In genomic region chr16:10373556-10373955, GRCh38 we compare ENCODE assay signal across 40 cellular contexts. TPM values are rescaled to one million over a fixed set of nuclear protein-coding genes. Genes with fewer than 3 reads are reported as not detected.
"Had no signal": no experiment of that assay in that cellular context is flagged by ENCODE, and none has a peak within 500 bp of the region (broad histone marks: within the 10 kb centered on the region; RNA-seq: fewer than 3 reads in every experiment).

No MANE protein-coding gene starts in this region.

- H3K36me3 ChIP-seq: adrenal gland, ascending aorta, brain microvascular endothelial cell, breast epithelium, cardiac muscle cell had no signal

- H3K36me3 Mint-ChIP-seq: activated naive CD4-positive, alpha-beta T cell treated with anti-CD3 and anti-CD28 coated beads, Interleukin-2, amount 50 U/mL, for 24 hours; activated naive CD4-positive, alpha-beta T cell treated with anti-CD3 and anti-CD28 coated beads, Interleukin-2, amount 50 U/mL, for 72 hours; activated naive CD8-positive, alpha-beta T cell treated with anti-CD3 and anti-CD28 coated beads, Interleukin-2, amount 10 ng/mL, durations not matched to agents 7 days and 5 days; brain had no signal

- H3K4me3 Mint-ChIP-seq: activated naive CD4-positive, alpha-beta T cell treated with anti-CD3 and anti-CD28 coated beads for 36 hours; activated naive CD4-positive, alpha-beta T cell treated with anti-CD3 and anti-CD28 coated beads, Interleukin-2, amount 10 ng/mL, durations not matched to agents 7 days and 5 days; activated naive CD4-positive, alpha-beta T cell treated with anti-CD3 and anti-CD28 coated beads, Interleukin-2, amount 50 U/mL, for 24 hours; activated naive CD8-positive, alpha-beta T cell; activated naive CD8-positive, alpha-beta T cell treated with anti-CD3 and anti-CD28 coated beads for 36 hours; activated naive CD8-positive, alpha-beta T cell treated with anti-CD3 and anti-CD28 coated beads, Interleukin-2, amount 10 ng/mL, durations not matched to agents 7 days and 5 days; activated naive CD8-positive, alpha-beta T cell treated with anti-CD3 and anti-CD28 coated beads, Interleukin-2, amount 50 U/mL, for 24 hours; activated T-cell treated with anti-CD3 and anti-CD28 coated beads, Interleukin-2, amount 50 U/mL, for 24 hours; activated T-cell treated with anti-CD3 and anti-CD28 coated beads, Interleukin-2, amount 50 U/mL, for 4 hours; activated T-cell treated with anti-CD3 and anti-CD28 coated beads, Interleukin-2, amount 50 U/mL, for 72 hours; activated T-helper 1 cell treated with anti-CD3 and anti-CD28 coated beads, Interleukin-12 subunit alpha, Interleukin-12 subunit beta, Interleukin-2, Interleukin-4 antibody, amounts not matched to agents 30 ng/mL and 10 ng/mL and 1 ng/mL, durations not matched to agents 14 hours and 24 hours and 36 hours; activated T-helper 17 cell treated with anti-CD3 and anti-CD28 coated beads, Interleukin-2, amount 50 U/mL, for 72 hours; brain; central memory CD8-positive, alpha-beta T cell had no signal

- H3K9me3 ChIP-seq: adrenal gland, body of pancreas had no signal

- ATAC-seq: activated naive CD4-positive, alpha-beta T cell treated with anti-CD3 and anti-CD28 coated beads, Interleukin-2, amount 50 U/mL, for 72 hours; activated naive CD8-positive, alpha-beta T cell treated with anti-CD3 and anti-CD28 coated beads, Interleukin-2, amount 50 U/mL, for 24 hours; activated T-cell treated with anti-CD3 and anti-CD28 coated beads, Interleukin-2, amount 50 U/mL, for 4 hours; activated T-cell treated with anti-CD3 and anti-CD28 coated beads, Interleukin-2, amount 50 U/mL, for 72 hours; activated T-helper 17 cell treated with anti-CD3 and anti-CD28 coated beads, Interleukin-2, amount 50 U/mL, for 72 hours; body of pancreas had no signal

- H3K9me3 Mint-ChIP-seq: activated naive CD4-positive, alpha-beta T cell treated with anti-CD3 and anti-CD28 coated beads, Interleukin-2, amount 50 U/mL, for 24 hours; activated T-helper 2 cell treated with anti-CD3 and anti-CD28 coated beads, Interferon-gamma antibody, Interleukin-2, Interleukin-4, amounts not matched to agents 10 μg/mL and 5 μg/mL and 100 μg/mL, durations not matched to agents 14 hours and 24 hours and 36 hours; central memory CD8-positive, alpha-beta T cell had no signal

- H3K27ac ChIP-seq: adrenal gland, ascending aorta, body of pancreas, brain microvascular endothelial cell, breast epithelium, cardiac muscle cell had no signal

- H3K27me3 ChIP-seq: adrenal gland, ascending aorta, body of pancreas, brain microvascular endothelial cell, breast epithelium, cardiac muscle cell had no signal

- H3K4me1 Mint-ChIP-seq: activated naive CD4-positive, alpha-beta T cell treated with anti-CD3 and anti-CD28 coated beads, Interleukin-2, amount 10 ng/mL, durations not matched to agents 7 days and 5 days; activated naive CD4-positive, alpha-beta T cell treated with anti-CD3 and anti-CD28 coated beads, Interleukin-2, amount 50 U/mL, for 24 hours; activated naive CD8-positive, alpha-beta T cell treated with anti-CD3 and anti-CD28 coated beads for 36 hours; activated naive CD8-positive, alpha-beta T cell treated with anti-CD3 and anti-CD28 coated beads, Interleukin-2, amount 10 ng/mL, durations not matched to agents 7 days and 5 days; activated naive CD8-positive, alpha-beta T cell treated with anti-CD3 and anti-CD28 coated beads, Interleukin-2, amount 50 U/mL, for 24 hours; activated T-helper 17 cell treated with anti-CD3 and anti-CD28 coated beads, Interleukin-2, amount 50 U/mL, for 72 hours; brain; central memory CD8-positive, alpha-beta T cell had no signal

- FAIRE-seq: astrocyte, bronchial epithelial cell had no signal

- DNase-seq: activated effector memory CD4-positive, alpha-beta T cell treated with anti-CD3 and anti-CD28 coated beads, Interleukin-2, amount 50 U/mL, for 16 hours; activated effector memory CD4-positive, alpha-beta T cell treated with Interleukin-2 at 50 U/mL for 16 hours; activated gamma-delta T cell; activated gamma-delta T cell treated with Interleukin-2 at 50 U/mL for 16 hours; activated naive CD4-positive, alpha-beta T cell; activated naive CD4-positive, alpha-beta T cell treated with anti-CD3 and anti-CD28 coated beads for 36 hours; activated naive CD4-positive, alpha-beta T cell treated with anti-CD3 and anti-CD28 coated beads, Interleukin-2, amount 10 ng/mL, durations not matched to agents 7 days and 5 days; activated naive CD4-positive, alpha-beta T cell treated with anti-CD3 and anti-CD28 coated beads, Interleukin-2, amount 50 U/mL, for 16 hours; activated naive CD4-positive, alpha-beta T cell treated with Interleukin-2 at 50 U/mL for 16 hours; activated naive CD8-positive, alpha-beta T cell treated with anti-CD3 and anti-CD28 coated beads for 36 hours; activated naive CD8-positive, alpha-beta T cell treated with anti-CD3 and anti-CD28 coated beads, Interleukin-2, amount 10 ng/mL, durations not matched to agents 7 days and 5 days; activated naive CD8-positive, alpha-beta T cell treated with anti-CD3 and anti-CD28 coated beads, Interleukin-2, amount 50 U/mL, for 24 hours; activated T-cell treated with anti-CD3 and anti-CD28 coated beads, Interleukin-2, amount 50 U/mL, for 1 hour; activated T-cell treated with anti-CD3 and anti-CD28 coated beads, Interleukin-2, amount 50 U/mL, for 24 hours; activated T-cell treated with anti-CD3 and anti-CD28 coated beads, Interleukin-2, amount 50 U/mL, for 4 hours; activated T-cell treated with anti-CD3 and anti-CD28 coated beads, Interleukin-2, amount 50 U/mL, for 48 hours; activated T-cell treated with anti-CD3 and anti-CD28 coated beads, Interleukin-2, amount 50 U/mL, for 72 hours; adrenal gland; amniotic stem cell; amygdala; anterior cingulate cortex; aorta; body of pancreas; brain microvascular endothelial cell; caudate nucleus; central memory CD4-positive, alpha-beta T cell; cerebellar nuclear complex had no signal

- H3K27ac Mint-ChIP-seq: activated naive CD4-positive, alpha-beta T cell treated with anti-CD3 and anti-CD28 coated beads for 36 hours; activated naive CD4-positive, alpha-beta T cell treated with anti-CD3 and anti-CD28 coated beads, Interleukin-2, amount 10 ng/mL, durations not matched to agents 7 days and 5 days; activated naive CD4-positive, alpha-beta T cell treated with anti-CD3 and anti-CD28 coated beads, Interleukin-2, amount 50 U/mL, for 24 hours; activated naive CD8-positive, alpha-beta T cell; activated naive CD8-positive, alpha-beta T cell treated with anti-CD3 and anti-CD28 coated beads for 36 hours; activated naive CD8-positive, alpha-beta T cell treated with anti-CD3 and anti-CD28 coated beads, Interleukin-2, amount 10 ng/mL, durations not matched to agents 7 days and 5 days; activated naive CD8-positive, alpha-beta T cell treated with anti-CD3 and anti-CD28 coated beads, Interleukin-2, amount 50 U/mL, for 24 hours; activated T-cell treated with anti-CD3 and anti-CD28 coated beads, Interleukin-2, amount 50 U/mL, for 24 hours; activated T-cell treated with anti-CD3 and anti-CD28 coated beads, Interleukin-2, amount 50 U/mL, for 72 hours; activated T-helper 1 cell treated with anti-CD3 and anti-CD28 coated beads, Interleukin-12 subunit alpha, Interleukin-12 subunit beta, Interleukin-2, Interleukin-4 antibody, amounts not matched to agents 30 ng/mL and 10 ng/mL and 1 ng/mL, durations not matched to agents 14 hours and 24 hours and 36 hours; activated T-helper 17 cell treated with anti-CD3 and anti-CD28 coated beads, Interleukin-2, amount 50 U/mL, for 72 hours; activated T-helper 2 cell treated with anti-CD3 and anti-CD28 coated beads, Interferon-gamma antibody, Interleukin-2, Interleukin-4, amounts not matched to agents 10 μg/mL and 5 μg/mL and 100 μg/mL, durations not matched to agents 14 hours and 24 hours and 36 hours; brain had no signal

- H3K4me1 ChIP-seq: adrenal gland, ascending aorta, body of pancreas, breast epithelium had no signal

- H3K4me3 ChIP-seq: adrenal gland, ascending aorta, body of pancreas, breast epithelium, cardiac muscle cell had no signal

- H3K27me3 Mint-ChIP-seq: activated naive CD4-positive, alpha-beta T cell treated with anti-CD3 and anti-CD28 coated beads, Interleukin-2, amount 50 U/mL, for 24 hours; activated naive CD8-positive, alpha-beta T cell; activated naive CD8-positive, alpha-beta T cell treated with anti-CD3 and anti-CD28 coated beads for 36 hours; activated naive CD8-positive, alpha-beta T cell treated with anti-CD3 and anti-CD28 coated beads, Interleukin-2, amount 10 ng/mL, durations not matched to agents 7 days and 5 days; activated naive CD8-positive, alpha-beta T cell treated with anti-CD3 and anti-CD28 coated beads, Interleukin-2, amount 50 U/mL, for 24 hours; activated T-cell treated with anti-CD3 and anti-CD28 coated beads, Interleukin-2, amount 50 U/mL, for 24 hours; activated T-helper 17 cell treated with anti-CD3 and anti-CD28 coated beads, Interleukin-2, amount 50 U/mL, for 72 hours; brain; central memory CD8-positive, alpha-beta T cell had no signal

RNA-seq across cellular contexts. Expression of gene ATF7IP2, which starts 12.3 kb away (rescaled TPM):
- total RNA-seq: ascending aorta had no signal
